ENCODE assay signal across 2 cellular contexts in genomic region chr11:19868871-19869270, GRCh38.
TF ChIP-seq lines count a peak whose summit lies in the region.

No MANE protein-coding gene starts in this region.

TF ChIP-seq in GM23338, 12 proteins besides CTCF, POLR2A, EP300 and RAD21:
- no peak for TF ChIP-seq ZNF114 (CRISPR knock-in tag; IDR thresholded peaks at IDR 0.05)
- no peak for TF ChIP-seq POLR2AphosphoS5 (IDR thresholded peaks at IDR 0.05; ENCODE audit: low read depth)
- no peak for TF ChIP-seq ZNF331 (CRISPR knock-in tag; IDR thresholded peaks at IDR 0.05; ENCODE audit: low read depth)
- TF ChIP-seq REST (IDR thresholded peaks at IDR 0.05; ENCODE audit: unreplicated experiment): no peak
- no peak for TF ChIP-seq EZH2phosphoT487 (IDR thresholded peaks at IDR 0.05; ENCODE audit: unreplicated experiment)
- no peak for TF ChIP-seq EZH2 (IDR thresholded peaks at IDR 0.05; ENCODE audit: low read depth, unreplicated experiment)
- no peak for TF ChIP-seq NANOG (IDR thresholded peaks at IDR 0.05; ENCODE audit: borderline replicate concordance)
- TF ChIP-seq JUNB (IDR thresholded peaks at IDR 0.05; ENCODE audit: unreplicated experiment): no peak
- no peak for TF ChIP-seq ZNF462 (CRISPR knock-in tag; IDR thresholded peaks at IDR 0.05)
- TF ChIP-seq CREB1 (CRISPR knock-in tag; IDR thresholded peaks at IDR 0.05; ENCODE audit: low read depth): no peak
- no peak for TF ChIP-seq ETS1 (IDR thresholded peaks at IDR 0.05)

TF ChIP-seq in SK-N-SH, 30 proteins besides CTCF, POLR2A, EP300 and RAD21:
- TF ChIP-seq MXI1 (IDR thresholded peaks at IDR 0.05; ENCODE audit: low read depth, low read length): no peak
- 0 out of 2 replicates have a peak, but pooled peaks have one; percentile 12 for TF ChIP-seq JUND (IDR thresholded peaks at IDR 0.05)
- no peak for TF ChIP-seq YY1 (IDR thresholded peaks at IDR 0.05; ENCODE audit: low read depth)
- no peak for TF ChIP-seq SMC3 (IDR thresholded peaks at IDR 0.05; ENCODE audit: low read depth, low read length)
- TF ChIP-seq NFIC (IDR thresholded peaks at IDR 0.05; ENCODE audit: borderline replicate concordance): peak; percentile 2; the same call in 1 of the 2 replicates
